1 cellular context compared by ENCODE assay signal in genomic region chr19:39381910-39382611, GRCh38.
TF ChIP-seq lines count a peak whose summit lies in the region.

No MANE protein-coding gene starts in this region.

TF ChIP-seq in K562, 482 proteins besides CTCF, POLR2A, EP300 and RAD21 (continued from another document and continues in another):
- no peak for TF ChIP-seq SRF (CRISPR knock-in tag; IDR thresholded peaks at IDR 0.05)
- TF ChIP-seq ZFPM2 (CRISPR knock-in tag; IDR thresholded peaks at IDR 0.05), result no peak
- TF ChIP-seq NFYB (IDR thresholded peaks at IDR 0.05; ENCODE audit: extremely low read depth, insufficient read length), result no peak
- TF ChIP-seq L3MBTL2 (IDR thresholded peaks at IDR 0.05), result 0 out of 2 replicates have a peak, but pooled peaks have one; percentile 7
- TF ChIP-seq TAF7 (tag; IDR thresholded peaks at IDR 0.05), result no peak
- no peak for TF ChIP-seq ZNF764 (CRISPR knock-in tag; IDR thresholded peaks at IDR 0.05; ENCODE audit: low read depth)
- TF ChIP-seq ZNF134 (CRISPR knock-in tag; conservative IDR thresholded peaks at IDR 0.05), result peak; percentile 60
- TF ChIP-seq GABPB2 (CRISPR knock-in tag; conservative IDR thresholded peaks at IDR 0.05), result no peak
- TF ChIP-seq KDM5B (IDR thresholded peaks at IDR 0.05; ENCODE audit: insufficient replicate concordance, low read depth, low read length), result no peak
- TF ChIP-seq ZNF431 (CRISPR knock-in tag; IDR thresholded peaks at IDR 0.05), result 0 out of 2 replicates have a peak, but pooled peaks have one; percentile 39
- TF ChIP-seq ZNF146 (CRISPR knock-in tag; IDR thresholded peaks at IDR 0.05; ENCODE audit: unreplicated experiment), result no peak
- no peak for TF ChIP-seq CCAR2 (IDR thresholded peaks at IDR 0.05; ENCODE audit: low read depth, low read length)
- TF ChIP-seq CXXC5 (CRISPR knock-in tag; IDR thresholded peaks at IDR 0.05), result peak; percentile 76
- TF ChIP-seq TEAD2 (tag; IDR thresholded peaks at IDR 0.05), result no peak
- TF ChIP-seq PHF8 (IDR thresholded peaks at IDR 0.05; ENCODE audit: borderline replicate concordance, low read length), result no peak
- no peak for TF ChIP-seq DLX4 (CRISPR knock-in tag; IDR thresholded peaks at IDR 0.05)
- TF ChIP-seq HDGF (IDR thresholded peaks at IDR 0.05), result no peak
- TF ChIP-seq NFE2L1 (tag; IDR thresholded peaks at IDR 0.05; ENCODE audit: borderline replicate concordance, low read depth), result no peak
- no peak for TF ChIP-seq RB1 (IDR thresholded peaks at IDR 0.05; ENCODE audit: low read depth)
- no peak for TF ChIP-seq GTF2F1 (IDR thresholded peaks at IDR 0.05; ENCODE audit: low read depth, low read length)
- TF ChIP-seq TEAD1 (CRISPR knock-in tag; IDR thresholded peaks at IDR 0.05), result peak; percentile 83 to 85; a peak in 3 of 4 replicates
- no peak for TF ChIP-seq ZBTB5 (IDR thresholded peaks at IDR 0.05)
- no peak for TF ChIP-seq ZNF449 (CRISPR knock-in tag; IDR thresholded peaks at IDR 0.05)
- TF ChIP-seq BCL6 (CRISPR knock-in tag; IDR thresholded peaks at IDR 0.05), result no peak
- no peak for TF ChIP-seq FOXP4 (CRISPR knock-in tag; IDR thresholded peaks at IDR 0.05; ENCODE audit: borderline replicate concordance)
- peak; percentile 81 for TF ChIP-seq HDAC3 (IDR thresholded peaks at IDR 0.05; ENCODE audit: borderline replicate concordance, partially characterized antibody)
- no peak for TF ChIP-seq ZNF41 (CRISPR knock-in tag; conservative IDR thresholded peaks at IDR 0.05)
- TF ChIP-seq ZNF124 (CRISPR knock-in tag; IDR thresholded peaks at IDR 0.05), result no peak
- peak; percentile 62 for TF ChIP-seq NEUROD1 (IDR thresholded peaks at IDR 0.05; ENCODE audit: borderline replicate concordance, low read depth, low read length, partially characterized antibody)
- TF ChIP-seq NCOA2 (IDR thresholded peaks at IDR 0.05; ENCODE audit: partially characterized antibody in 2 of 2), result no peak
- TF ChIP-seq KLF6 (CRISPR knock-in tag; IDR thresholded peaks at IDR 0.05; ENCODE audit: borderline replicate concordance), result peak; percentile 47; the same call in 1 of the 2 replicates
- no peak for TF ChIP-seq ERF (CRISPR knock-in tag; IDR thresholded peaks at IDR 0.05)
- 0 out of 2 replicates have a peak, but pooled peaks have one; percentile 58 for TF ChIP-seq ELF4 (CRISPR knock-in tag; IDR thresholded peaks at IDR 0.05)
- TF ChIP-seq TSHZ1 (CRISPR knock-in tag; IDR thresholded peaks at IDR 0.05), result no peak
- TF ChIP-seq FOS (IDR thresholded peaks at IDR 0.05; ENCODE audit: extremely low read depth, insufficient read length), result no peak
- no peak for TF ChIP-seq CAMTA2 (CRISPR knock-in tag; conservative IDR thresholded peaks at IDR 0.05)
- no peak for TF ChIP-seq RBM25 (IDR thresholded peaks at IDR 0.05; ENCODE audit: low read depth, low read length, severe bottlenecking)
- TF ChIP-seq TAF15 (IDR thresholded peaks at IDR 0.05; ENCODE audit: low read depth, low read length), result no peak
- TF ChIP-seq NFXL1 (CRISPR knock-in tag; IDR thresholded peaks at IDR 0.05), result no peak
- TF ChIP-seq E2F5 (CRISPR knock-in tag; IDR thresholded peaks at IDR 0.05), result no peak
- TF ChIP-seq SMARCB1 (IDR thresholded peaks at IDR 0.05; ENCODE audit: insufficient read length, low read depth), result no peak
- TF ChIP-seq ZNF76 (CRISPR knock-in tag; IDR thresholded peaks at IDR 0.05; ENCODE audit: borderline replicate concordance), result no peak
- no peak for TF ChIP-seq UBTF (IDR thresholded peaks at IDR 0.05; ENCODE audit: borderline replicate concordance in 1 of 2, low read depth in 2 of 2, low read length in 2 of 2)
- no peak for TF ChIP-seq RBM15 (IDR thresholded peaks at IDR 0.05; ENCODE audit: insufficient read depth, low read length)
- no peak for TF ChIP-seq ZNF586 (CRISPR knock-in tag; conservative IDR thresholded peaks at IDR 0.05)
- no peak for TF ChIP-seq GTF2E2 (tag; IDR thresholded peaks at IDR 0.05)
- peak; percentile 58 for TF ChIP-seq FOXM1 (IDR thresholded peaks at IDR 0.05; ENCODE audit: low read depth)
- TF ChIP-seq FOXM1 (CRISPR knock-in tag; IDR thresholded peaks at IDR 0.05; ENCODE audit: low read depth), result no peak
- TF ChIP-seq ZBTB2 (IDR thresholded peaks at IDR 0.05), result no peak; the same call in 1 of the 2 replicates
- TF ChIP-seq ZNF740 (CRISPR knock-in tag; IDR thresholded peaks at IDR 0.05), result no peak
- TF ChIP-seq ZNF740 (tag; IDR thresholded peaks at IDR 0.05), result no peak
- TF ChIP-seq DPF2 (IDR thresholded peaks at IDR 0.05), result peak; percentile 89
- TF ChIP-seq FOSL1 (tag; conservative IDR thresholded peaks at IDR 0.05), result peak; percentile 65
- TF ChIP-seq GABPB1 (CRISPR knock-in tag; IDR thresholded peaks at IDR 0.05), result peak; percentile 51; the same call in 1 of the 2 replicates
- no peak for TF ChIP-seq RHOXF2B (CRISPR knock-in tag; conservative IDR thresholded peaks at IDR 0.05)
- no peak for TF ChIP-seq ZNF280A (IDR thresholded peaks at IDR 0.05; ENCODE audit: low read depth, partially characterized antibody)
- no peak for TF ChIP-seq COPS2 (conservative IDR thresholded peaks at IDR 0.05)
- TF ChIP-seq SPI1 (IDR thresholded peaks at IDR 0.05; ENCODE audit: borderline replicate concordance, low read depth, low read length), result no peak
